ENCODE assay signal across 29 cellular contexts in the genomic region with DNA sequence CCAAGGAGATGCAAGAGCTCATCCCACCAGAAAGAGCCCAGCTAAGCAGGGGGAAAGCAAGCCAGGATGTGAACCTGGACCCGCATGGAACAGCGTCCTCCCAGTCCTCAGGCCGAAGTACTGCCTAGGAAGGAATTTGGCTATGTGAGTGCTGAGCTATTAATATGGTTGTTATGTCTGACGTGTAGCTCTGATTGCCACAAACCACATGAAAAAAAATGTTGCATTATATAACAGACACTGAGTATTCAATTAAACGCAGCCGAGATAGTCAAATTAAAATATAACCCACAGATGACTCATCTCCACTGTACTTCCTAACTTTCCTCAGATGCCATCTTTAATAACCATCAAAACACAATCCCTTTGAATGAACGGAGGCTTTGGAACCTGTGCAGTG.
DNase-seq lines count a peak whose midpoint lies in the region; ATAC-seq, FAIRE-seq and TF ChIP-seq lines count a peak whose summit lies in the region.
"Had no signal": no experiment of that assay in that cellular context is flagged by ENCODE, and none has a peak within 500 bp of the region (broad histone marks: within the 10 kb centered on the region; RNA-seq: fewer than 3 reads in every experiment).

No MANE protein-coding gene starts in this region.

- H2BK15ac ChIP-seq in H1 (ENCODE audit: low read length) = no peak overlapping the region

- H3K27ac Mint-ChIP-seq in type B pancreatic cell = no peak overlapping the region
- H3K27ac Mint-ChIP-seq: T-helper 2 cell treated with Interferon-gamma antibody and Interleukin-4, amounts not matched to agents 5 μg/mL and 100 μg/mL, for 36 hours had no signal

- H3K56ac ChIP-seq in H1 (replicated peaks; ENCODE audit: insufficient read length, low read depth, low read length) = no peak overlapping the region

- H3K9me2 ChIP-seq in SK-N-SH = no peaks in the 10 kb centered on the region

- TF ChIP-seq RAD21 in SK-N-SH (IDR thresholded peaks at IDR 0.05; ENCODE audit: low read length) (no peak), H1 (IDR thresholded peaks at IDR 0.05 in 1 of 2, conservative IDR thresholded peaks at IDR 0.05 in 1 of 2; ENCODE audit: low read depth in 2 of 2, low read length in 2 of 2) (no peak)

- H3K27me3 ChIP-seq in SK-N-SH (ENCODE audit: insufficient read depth) (no peaks in the 10 kb centered on the region), H1 (replicated peaks in 1 of 4; ENCODE audit: control insufficient read depth in 3 of 4, extremely low read depth in 1 of 4, insufficient read depth in 3 of 4, low read length in 3 of 4) (no peaks in the 10 kb centered on the region)
- H3K27me3 ChIP-seq: SJSA1, upper lobe of left lung had no signal

- no peak overlapping the region for H2BK120ac ChIP-seq in H1 (replicated peaks; ENCODE audit: low read depth, low read length)

- peaks cover 13% of the 10 kb centered on the region for H3K79me1 ChIP-seq in H1 (ENCODE audit: low read depth, low read length)

- H3F3A ChIP-seq in SK-N-SH (replicated peaks; ENCODE audit: insufficient read depth) = no peaks in the 10 kb centered on the region

- peak overlapping the region; percentile 70; the same call in 1 of the 2 replicates for H2AK5ac ChIP-seq in H1 (ENCODE audit: low read depth, low read length)

- no peaks in the 10 kb centered on the region for H3K9me3 Mint-ChIP-seq in type B pancreatic cell
- H3K9me3 Mint-ChIP-seq: neural crest cell had no signal

- TF ChIP-seq EP300 in SK-N-SH (IDR thresholded peaks at IDR 0.05; ENCODE audit: borderline replicate concordance in 1 of 2, low read depth in 1 of 2, low read length in 1 of 2) (no peak), H1 (IDR thresholded peaks at IDR 0.05; ENCODE audit: borderline replicate concordance in 1 of 2, low read depth in 2 of 2, low read length in 2 of 2) (no peak)

- no peak for FAIRE-seq in H1 (lab: Jason Lieb, UNC)
- FAIRE-seq: bronchial epithelial cell, GM12892, K562, keratinocyte had no signal

- CTCF ChIA-PET in SK-N-SH (lab: Yijun Ruan, JAX) = interaction anchor here (0.9 to 1.4 kb wide), 2 partner anchors 24 to 203 kb away, joined by 3 read pairs; no protein-coding TSS in a partner anchor
- CTCF ChIA-PET in H1 (lab: Charles Lee; ENCODE audit: partially characterized antibody) = interaction anchor here (1.2 to 2.4 kb wide), 3 partner anchors 30 to 203 kb away, joined by 3 to 7 read pairs (median 3); no protein-coding TSS in a partner anchor

- no peak for TF ChIP-seq POLR2A in H1 (IDR thresholded peaks at IDR 0.05; ENCODE audit: control extremely low read depth in 1 of 2, low read depth in 2 of 2, low read length in 2 of 2)

- ATAC-seq in SK-N-SH treated with all-trans-retinoic acid at 6 μM for 48 hours = no peak
- ATAC-seq: HCT116, K562, lower lobe of right lung, mucosa of descending colon, Panc1 had no signal

- no peak overlapping the region for H3K14ac ChIP-seq in H1 (ENCODE audit: insufficient read length)

- 0 out of 2 replicates have a peak overlapping the region, but pooled peaks have one; percentile 55 for H2BK12ac ChIP-seq in H1 (ENCODE audit: low read depth, low read length)

- H3K4me3 Mint-ChIP-seq in type B pancreatic cell = no peak overlapping the region
- H3K4me3 Mint-ChIP-seq: neural crest cell; T-helper 2 cell treated with Interferon-gamma antibody and Interleukin-4, amounts not matched to agents 5 μg/mL and 100 μg/mL, for 36 hours had no signal

- no peak overlapping the region for H3K4ac ChIP-seq in H1 (replicated peaks; ENCODE audit: insufficient read length, low read depth, low read length)

- TF ChIP-seq CTCF in SK-N-SH (IDR thresholded peaks at IDR 0.05) = no peak
- TF ChIP-seq CTCF in H1 (IDR thresholded peaks at IDR 0.05; ENCODE audit: control extremely low read depth in 1 of 3, insufficient read depth in 1 of 3, low read depth in 1 of 3, low read length in 3 of 3) = no peak
- TF ChIP-seq CTCF in type B pancreatic cell (conservative IDR thresholded peaks at IDR 0.05) = no peak

- POLR2A ChIA-PET in SK-N-SH (lab: Yijun Ruan, JAX) (no interaction called here), H1 (lab: Charles Lee; ENCODE audit: partially characterized antibody) (interaction anchor here (0.6 to 0.7 kb wide), 2 partner anchors 31 to 49 kb away, joined by 3 read pairs; no protein-coding TSS in a partner anchor)

- H3K27ac ChIP-seq in SK-N-SH (ENCODE audit: low read depth in 2 of 2, low read length in 1 of 2) (peak overlapping the region in 1 of 2 experiments; percentile 53; a peak in 2 of 4 replicates), H1 (ENCODE audit: low read depth, low read length) (no peak overlapping the region), temporal lobe (ENCODE audit: low read depth, low read length) (peak overlapping the region; percentile 46)
- H3K27ac ChIP-seq: lower lobe of right lung, SJSA1, upper lobe of left lung had no signal

- H3K9ac ChIP-seq in SK-N-SH (no peak overlapping the region), H1 (replicated peaks in 1 of 4; ENCODE audit: extremely low read depth in 1 of 4, low read depth in 3 of 4, low read length in 3 of 4) (no peak overlapping the region)

- no peak overlapping the region for H2AFZ ChIP-seq in SK-N-SH (ENCODE audit: low read depth)
- no peak overlapping the region for H2AFZ ChIP-seq in H1 (ENCODE audit: low read length)

- no peak overlapping the region for H4K8ac ChIP-seq in H1 (ENCODE audit: extremely low read depth, insufficient read depth, low read length)

- no peaks in the 10 kb centered on the region for H3K27me3 Mint-ChIP-seq in type B pancreatic cell

- H3K79me2 ChIP-seq in SK-N-SH (ENCODE audit: insufficient read depth) = no peaks in the 10 kb centered on the region
- H3K79me2 ChIP-seq in H1 (ENCODE audit: control insufficient read depth in 1 of 2, insufficient read depth in 2 of 2, low read length in 2 of 2) = peaks cover 0 to 86% of the 10 kb centered on the region in 2 experiments; a peak in 3 of 4 replicates

- H3K23me2 ChIP-seq in H1 (ENCODE audit: low read depth, low read length) = no peaks in the 10 kb centered on the region

- H3K4me1 Mint-ChIP-seq in type B pancreatic cell (ENCODE audit: unreplicated experiment) = no peaks in the 10 kb centered on the region

- H4K20me1 ChIP-seq in SK-N-SH (ENCODE audit: insufficient read depth) = no peaks in the 10 kb centered on the region
- H4K20me1 ChIP-seq in H1 (replicated peaks in 1 of 2; ENCODE audit: control insufficient read depth in 1 of 2, insufficient read depth in 2 of 2, low read length in 2 of 2) = peaks cover 0 to 6% of the 10 kb centered on the region in 2 experiments

- no peak for DNase-seq in SK-N-SH
- peak; percentile 13 for DNase-seq in RPMI7951 (ENCODE audit: low read depth)
- DNase-seq in H1 (ENCODE audit: low read depth in 1 of 2, low spot score in 2 of 2) = no peak
- DNase-seq in type B pancreatic cell (ENCODE audit: extremely low spot score, unreplicated experiment) = no peak
- DNase-seq in stimulated activated naive CD4-positive, alpha-beta T cell treated with Interleukin-2 at 50 U/mL for 16 hours (lab: John Stamatoyannopoulos, UW) = no peak
- DNase-seq in NCI-H1048 (lab: John Stamatoyannopoulos, UW) = no peak
- DNase-seq: 8988T; activated CD4-positive, alpha-beta T cell treated with anti-CD3 and anti-CD28 coated beads for 48 hours; activated naive CD4-positive, alpha-beta T cell treated with Interleukin-2 at 50 U/mL for 16 hours; activated T-cell treated with anti-CD3 and anti-CD28 coated beads, Interleukin-2, amount 50 U/mL, for 48 hours; lower lobe of right lung; MM.1S; mucosa of descending colon; NCI-H146; NK-92 treated with Interleukin-12 subunit alpha and Interleukin-12 subunit beta, amount 100 ng/mL, for 24 hours; posterior cingulate gyrus; stimulated activated CD8-positive, alpha-beta memory T cell treated with anti-CD3 and anti-CD28 coated beads, Interleukin-4, amount 100 ng/mL, for 48 hours; upper lobe of left lung had no signal

- no peak overlapping the region for H3K18ac ChIP-seq in H1 (ENCODE audit: extremely low read depth, low read length)

- H4K5ac ChIP-seq in H1 (ENCODE audit: insufficient read length, low read depth, low read length) = no peak overlapping the region

- H3K4me3 ChIP-seq in SK-N-SH (ENCODE audit: low read depth in 2 of 2, low read length in 1 of 2) = no peak overlapping the region
- H3K4me3 ChIP-seq in H1 (ENCODE audit: extremely low read depth in 1 of 4, insufficient read depth in 2 of 4, low read depth in 3 of 4, low read length in 4 of 4) = no peak overlapping the region
- H3K4me3 ChIP-seq: K562, lower lobe of right lung, mucosa of descending colon, SJSA1, upper lobe of left lung had no signal

- no peaks in the 10 kb centered on the region for H3K36me3 Mint-ChIP-seq in type B pancreatic cell

- H2BK5ac ChIP-seq in H1 (ENCODE audit: low read depth, low read length) = no peak overlapping the region

- H3K4me1 ChIP-seq in SK-N-SH (ENCODE audit: control insufficient read depth in 1 of 2, insufficient read depth in 2 of 2, low read depth in 1 of 2, low read length in 1 of 2) = peaks cover 0 to 22% of the 10 kb centered on the region in 2 experiments; a peak in 2 of 4 replicates
- peaks cover 0 to 14% (median 5%) of the 10 kb centered on the region in 4 experiments; a peak in 5 of 7 replicates for H3K4me1 ChIP-seq in H1 (replicated peaks in 1 of 4; ENCODE audit: control insufficient read depth in 3 of 4, insufficient read depth in 4 of 4, low read length in 3 of 4)
- H3K4me1 ChIP-seq: lower lobe of right lung, SJSA1, upper lobe of left lung had no signal

- H3K23ac ChIP-seq in H1 (ENCODE audit: insufficient read length) = no peak overlapping the region

- no peak overlapping the region for H3K4me2 ChIP-seq in SK-N-SH
- no peak overlapping the region for H3K4me2 ChIP-seq in H1 (ENCODE audit: insufficient read depth in 1 of 2, low read depth in 2 of 2, low read length in 2 of 2)

- no peak overlapping the region for H2BK20ac ChIP-seq in H1 (ENCODE audit: low read length)

- no peaks in the 10 kb centered on the region for H3K9me3 ChIP-seq in SK-N-SH
- H3K9me3 ChIP-seq in H1 (ENCODE audit: insufficient read depth in 2 of 2, low read depth in 1 of 2, low read length in 1 of 2) = no peaks in the 10 kb centered on the region
- H3K9me3 ChIP-seq: lower lobe of right lung, upper lobe of left lung had no signal

- peak overlapping the region; percentile 44 for H4K91ac ChIP-seq in H1 (replicated peaks; ENCODE audit: insufficient read length, low read length)

- 22% methylated on average over 7 of the region's 7 CpGs for WGBS in SK-N-SH (ENCODE audit: low lambda C conversion rate)
- 86% methylated on average over 7 of the region's 7 CpGs; no CpG with 5 or more reads in 1 of the 2 experiments for whole genome bisulfite sequencing in H1 (ENCODE audit: extremely low coverage in 1 of 2, insufficient coverage in 1 of 2, insufficient read length in 1 of 2, insufficient replicate concordance in 2 of 2, low coverage in 1 of 2, low lambda C conversion rate in 2 of 2, missing lambda C conversion rate in 1 of 2), 2 experiments

- H3K36me3 ChIP-seq in SK-N-SH (replicated peaks in 1 of 2; ENCODE audit: control insufficient read depth in 1 of 2, insufficient read depth in 2 of 2, low read length in 1 of 2) (no peaks in the 10 kb centered on the region), H1 (ENCODE audit: control insufficient read depth in 2 of 4, insufficient read depth in 4 of 4, low read length in 3 of 4) (no peaks in the 10 kb centered on the region)
- H3K36me3 ChIP-seq: lower lobe of right lung, SJSA1, upper lobe of left lung had no signal

TF ChIP-seq in SK-N-SH, 30 proteins besides CTCF, POLR2A, EP300 and RAD21 (continues in another document):
- no peak for TF ChIP-seq TCF12 (IDR thresholded peaks at IDR 0.05)
